ENCODE assay signal across 32 cellular contexts in the genomic region with DNA sequence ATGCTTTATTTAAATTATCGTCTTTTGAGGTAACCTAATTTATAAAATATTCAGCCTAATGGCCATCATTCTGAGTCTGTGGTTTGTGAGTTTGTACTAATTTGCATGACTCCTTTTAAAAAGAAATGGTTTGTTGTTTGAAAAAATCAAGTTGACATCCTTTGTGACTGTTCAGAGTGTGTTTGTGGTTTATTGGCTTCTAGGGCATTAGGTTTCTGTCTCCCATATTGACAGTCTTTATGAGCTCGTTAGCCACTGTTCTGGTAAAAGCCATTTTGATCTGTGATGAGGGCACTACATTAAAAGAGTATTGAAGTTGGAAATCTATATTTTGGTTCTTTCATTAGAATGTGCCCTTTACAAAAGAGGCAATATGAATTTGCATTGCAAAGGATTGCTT.
A peak's percentile ranks its signal among the peaks of the same experiment; 100 is the strongest.
DNase-seq lines count a peak whose midpoint lies in the region; ATAC-seq and TF ChIP-seq lines count a peak whose summit lies in the region.
"Had no signal": no experiment of that assay in that cellular context is flagged by ENCODE, and none has a peak within 500 bp of the region (broad histone marks: within the 10 kb centered on the region; RNA-seq: fewer than 3 reads in every experiment).

No MANE protein-coding gene starts in this region.

- TF ChIP-seq CTCF in Peyer's patch (IDR thresholded peaks at IDR 0.05) = no peak

- DNase-seq in NCI-H1417 (lab: John Stamatoyannopoulos, UW) = peak in 2 of 3 experiments; percentile 10 to 24
- DNase-seq in NCI-H1417 treated with DMSO at 0.1 percent for 48 hours (lab: John Stamatoyannopoulos, UW) = no peak
- DNase-seq in CD4-positive, CD25-positive, alpha-beta regulatory T cell = peak in 1 of 3 donors; percentile 63
- peak; percentile 38 for DNase-seq in M059J (ENCODE audit: low read depth)
- DNase-seq in central memory CD8-positive, alpha-beta T cell (ENCODE audit: low spot score in 2 of 2) = no peak
- no peak for DNase-seq in Peyer's patch
- no peak for DNase-seq in cerebellar cortex (ENCODE audit: low spot score)
- DNase-seq in left cardiac atrium = no peak
- DNase-seq: 8988T; activated CD4-positive, CD25-positive, alpha-beta regulatory T cell treated with anti-CD3 and anti-CD28 coated beads, Interleukin-2, amount 50 U/mL, for 72 hours; activated effector memory CD4-positive, alpha-beta T cell treated with Interleukin-2 at 50 U/mL for 16 hours; central memory CD4-positive, alpha-beta T cell; EL; esophagus squamous epithelium; foreskin keratinocyte; H9; heart left ventricle; KG1; left ventricle myocardium superior; mesendoderm; MV-4-11; NCI-H146; NCI-H524; SHP77; small intestine; stimulated activated naive CD4-positive, alpha-beta T cell treated with Interleukin-2 at 50 U/mL for 16 hours had no signal

- no peak for ATAC-seq in CD4-positive, CD25-positive, alpha-beta regulatory T cell (ENCODE audit: low read depth in 2 of 2)
- no peak for ATAC-seq in central memory CD8-positive, alpha-beta T cell (replicated peaks; ENCODE audit: extremely low read depth, poor library complexity, severe bottlenecking)
- no peak for ATAC-seq in left cardiac atrium
- ATAC-seq: foreskin keratinocyte, heart left ventricle, left ventricle myocardium superior, Panc1 had no signal

- peaks cover 29 to 63% (median 46%) of the 10 kb centered on the region in 4 donors for H3K4me1 Mint-ChIP-seq in CD4-positive, CD25-positive, alpha-beta regulatory T cell
- peaks cover 47% of the 10 kb centered on the region for H3K4me1 Mint-ChIP-seq in central memory CD8-positive, alpha-beta T cell

- H3K27ac ChIP-seq in CD4-positive, CD25-positive, alpha-beta regulatory T cell (ENCODE audit: insufficient read depth, low read length, poor library complexity, severe bottlenecking) = peak overlapping the region; percentile 61
- H3K27ac ChIP-seq in Peyer's patch = no peak overlapping the region
- H3K27ac ChIP-seq: C4-2B, esophagus squamous epithelium, foreskin keratinocyte, neural progenitor cell, suprapubic skin had no signal

- H3K9me3 Mint-ChIP-seq in CD4-positive, CD25-positive, alpha-beta regulatory T cell = peaks cover 0 to 6% (median 0%) of the 10 kb centered on the region in 7 donors
- H3K9me3 Mint-ChIP-seq in central memory CD8-positive, alpha-beta T cell = no peaks in the 10 kb centered on the region
- H3K9me3 Mint-ChIP-seq: dendritic cell treated with granulocyte-macrophage colony-stimulating factor and Interleukin-4, amounts not matched to agents 40 ng/mL and 50 ng/mL, for 4 days; H9; neural progenitor cell had no signal

- H3K27me3 ChIP-seq in CD4-positive, CD25-positive, alpha-beta regulatory T cell (ENCODE audit: control insufficient read depth, insufficient read depth, low read length) = no peaks in the 10 kb centered on the region
- H3K27me3 ChIP-seq in Peyer's patch = no peaks in the 10 kb centered on the region
- H3K27me3 ChIP-seq: esophagus squamous epithelium, foreskin keratinocyte, heart left ventricle, neural progenitor cell, suprapubic skin had no signal

- peaks cover 14% of the 10 kb centered on the region for H3K36me3 Mint-ChIP-seq in CD4-positive, CD25-positive, alpha-beta regulatory T cell
- no peaks in the 10 kb centered on the region for H3K36me3 Mint-ChIP-seq in central memory CD8-positive, alpha-beta T cell (ENCODE audit: insufficient read depth)
- H3K36me3 Mint-ChIP-seq: neural progenitor cell had no signal

- no peaks in the 10 kb centered on the region for H3K9me3 ChIP-seq in CD4-positive, CD25-positive, alpha-beta regulatory T cell (ENCODE audit: control insufficient read depth in 2 of 2, low read length in 2 of 2)
- no peaks in the 10 kb centered on the region for H3K9me3 ChIP-seq in Peyer's patch
- H3K9me3 ChIP-seq: esophagus squamous epithelium, heart left ventricle, suprapubic skin had no signal

- intact Hi-C loops in left cardiac atrium (cut with DNase I) = no loop called here

- H3K36me3 ChIP-seq in CD4-positive, CD25-positive, alpha-beta regulatory T cell (ENCODE audit: control insufficient read depth, insufficient read depth, low read length) = no peaks in the 10 kb centered on the region
- no peaks in the 10 kb centered on the region for H3K36me3 ChIP-seq in Peyer's patch
- H3K36me3 ChIP-seq: esophagus squamous epithelium, heart left ventricle, neural progenitor cell, suprapubic skin had no signal

- no peak for TF ChIP-seq POLR2A in Peyer's patch (IDR thresholded peaks at IDR 0.05)

- peaks cover 22% of the 10 kb centered on the region for H3K4me1 ChIP-seq in CD4-positive, CD25-positive, alpha-beta regulatory T cell (ENCODE audit: control insufficient read depth, insufficient read depth, low read length, poor library complexity, severe bottlenecking)
- H3K4me1 ChIP-seq in Peyer's patch = peaks cover 0 to 8% (median under 1%) of the 10 kb centered on the region in 4 donors

- H3K4me3 ChIP-seq in CD4-positive, CD25-positive, alpha-beta regulatory T cell (ENCODE audit: low read depth, low read length) = peak overlapping the region; percentile 21
- H3K4me3 ChIP-seq in Peyer's patch = no peak overlapping the region
- H3K4me3 ChIP-seq: esophagus squamous epithelium, heart left ventricle, neural progenitor cell, suprapubic skin had no signal

- H3K4me3 Mint-ChIP-seq in CD4-positive, CD25-positive, alpha-beta regulatory T cell = no peak overlapping the region
- H3K4me3 Mint-ChIP-seq in central memory CD8-positive, alpha-beta T cell = no peak overlapping the region
- H3K4me3 Mint-ChIP-seq: dendritic cell treated with granulocyte-macrophage colony-stimulating factor and Interleukin-4, amounts not matched to agents 40 ng/mL and 50 ng/mL, for 4 days; H9; neural progenitor cell; T-helper 2 cell treated with Interferon-gamma antibody and Interleukin-4, amounts not matched to agents 5 μg/mL and 100 μg/mL, for 36 hours had no signal

- H3K27ac Mint-ChIP-seq in CD4-positive, CD25-positive, alpha-beta regulatory T cell = peak overlapping the region in 2 of 3 donors; percentile 67 to 79
- peak overlapping the region; percentile 38 for H3K27ac Mint-ChIP-seq in central memory CD8-positive, alpha-beta T cell (ENCODE audit: low read depth)
- H3K27ac Mint-ChIP-seq: dendritic cell treated with granulocyte-macrophage colony-stimulating factor and Interleukin-4, amounts not matched to agents 40 ng/mL and 50 ng/mL, for 4 days; H9; neural progenitor cell; T-helper 2 cell treated with Interferon-gamma antibody and Interleukin-4, amounts not matched to agents 5 μg/mL and 100 μg/mL, for 36 hours had no signal

- no peaks in the 10 kb centered on the region for H3K27me3 Mint-ChIP-seq in CD4-positive, CD25-positive, alpha-beta regulatory T cell
- no peaks in the 10 kb centered on the region for H3K27me3 Mint-ChIP-seq in central memory CD8-positive, alpha-beta T cell
- H3K27me3 Mint-ChIP-seq: dendritic cell treated with granulocyte-macrophage colony-stimulating factor and Interleukin-4, amounts not matched to agents 40 ng/mL and 50 ng/mL, for 4 days had no signal

Comparison
In these comparisons a context has a peak if more than half of its experiments do, and no peak if none do; other contexts are left out.
1. DNase-seq: peak in NCI-H1417 (2 of 3) and M059J (single experiment); none in NCI-H1417 treated with DMSO at 0.1 percent for 48 hours (single experiment), central memory CD8-positive, alpha-beta T cell (0 of 2), Peyer's patch (0 of 3), cerebellar cortex (single experiment) and left cardiac atrium (single experiment).